In the genomic region with DNA sequence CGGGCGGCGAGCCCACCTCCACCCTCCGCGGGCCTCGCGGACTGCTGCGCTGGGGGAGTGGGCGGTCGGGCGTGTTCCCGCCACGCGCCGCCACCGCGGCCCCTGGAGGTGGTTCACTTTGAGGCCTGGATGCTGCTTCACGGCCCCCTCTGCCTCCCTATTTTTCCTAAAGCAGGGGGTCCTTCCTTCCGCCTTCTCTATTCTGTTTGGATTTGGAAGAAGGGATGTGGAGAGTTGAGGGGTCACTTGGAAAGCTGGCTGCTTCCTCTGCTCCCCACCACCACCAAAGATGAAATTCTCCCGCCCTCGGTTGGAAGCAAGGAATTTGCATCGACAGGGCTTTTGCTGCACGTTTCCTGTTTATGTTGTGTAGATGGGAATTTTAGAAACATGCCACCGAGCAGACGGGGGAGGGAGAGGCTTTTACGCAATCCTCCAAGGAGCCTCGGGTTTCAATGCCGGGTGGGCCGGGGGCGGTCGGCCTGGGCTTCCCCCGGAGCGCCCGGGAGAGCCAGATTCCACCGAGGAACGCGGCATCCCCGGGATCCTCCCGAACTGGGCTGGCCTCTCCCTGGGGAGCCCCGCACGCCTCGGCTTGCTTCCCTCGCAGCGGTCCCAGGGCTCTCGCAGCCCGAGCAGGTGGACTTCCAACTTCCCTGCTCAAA, we compare ENCODE assay signal across 1 cellular context.
TF ChIP-seq lines count a peak whose summit lies in the region.

No MANE protein-coding gene starts in this region.

TF ChIP-seq in HepG2, 621 proteins besides CTCF, POLR2A, EP300 and RAD21 (continued from another document):
- TF ChIP-seq, protein P1, sequence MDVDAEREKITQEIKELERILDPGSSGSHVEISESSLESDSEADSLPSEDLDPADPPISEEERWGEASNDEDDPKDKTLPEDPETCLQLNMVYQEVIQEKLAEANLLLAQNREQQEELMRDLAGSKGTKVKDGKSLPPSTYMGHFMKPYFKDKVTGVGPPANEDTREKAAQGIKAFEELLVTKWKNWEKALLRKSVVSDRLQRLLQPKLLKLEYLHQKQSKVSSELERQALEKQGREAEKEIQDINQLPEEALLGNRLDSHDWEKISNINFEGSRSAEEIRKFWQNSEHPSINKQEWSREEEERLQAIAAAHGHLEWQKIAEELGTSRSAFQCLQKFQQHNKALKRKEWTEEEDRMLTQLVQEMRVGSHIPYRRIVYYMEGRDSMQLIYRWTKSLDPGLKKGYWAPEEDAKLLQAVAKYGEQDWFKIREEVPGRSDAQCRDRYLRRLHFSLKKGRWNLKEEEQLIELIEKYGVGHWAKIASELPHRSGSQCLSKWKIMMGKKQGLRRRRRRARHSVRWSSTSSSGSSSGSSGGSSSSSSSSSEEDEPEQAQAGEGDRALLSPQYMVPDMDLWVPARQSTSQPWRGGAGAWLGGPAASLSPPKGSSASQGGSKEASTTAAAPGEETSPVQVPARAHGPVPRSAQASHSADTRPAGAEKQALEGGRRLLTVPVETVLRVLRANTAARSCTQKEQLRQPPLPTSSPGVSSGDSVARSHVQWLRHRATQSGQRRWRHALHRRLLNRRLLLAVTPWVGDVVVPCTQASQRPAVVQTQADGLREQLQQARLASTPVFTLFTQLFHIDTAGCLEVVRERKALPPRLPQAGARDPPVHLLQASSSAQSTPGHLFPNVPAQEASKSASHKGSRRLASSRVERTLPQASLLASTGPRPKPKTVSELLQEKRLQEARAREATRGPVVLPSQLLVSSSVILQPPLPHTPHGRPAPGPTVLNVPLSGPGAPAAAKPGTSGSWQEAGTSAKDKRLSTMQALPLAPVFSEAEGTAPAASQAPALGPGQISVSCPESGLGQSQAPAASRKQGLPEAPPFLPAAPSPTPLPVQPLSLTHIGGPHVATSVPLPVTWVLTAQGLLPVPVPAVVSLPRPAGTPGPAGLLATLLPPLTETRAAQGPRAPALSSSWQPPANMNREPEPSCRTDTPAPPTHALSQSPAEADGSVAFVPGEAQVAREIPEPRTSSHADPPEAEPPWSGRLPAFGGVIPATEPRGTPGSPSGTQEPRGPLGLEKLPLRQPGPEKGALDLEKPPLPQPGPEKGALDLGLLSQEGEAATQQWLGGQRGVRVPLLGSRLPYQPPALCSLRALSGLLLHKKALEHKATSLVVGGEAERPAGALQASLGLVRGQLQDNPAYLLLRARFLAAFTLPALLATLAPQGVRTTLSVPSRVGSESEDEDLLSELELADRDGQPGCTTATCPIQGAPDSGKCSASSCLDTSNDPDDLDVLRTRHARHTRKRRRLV (CRISPR knock-in tag; IDR thresholded peaks at IDR 0.05) = 0 out of 2 replicates have a peak, but pooled peaks have one; percentile 39
- TF ChIP-seq ZNF557 (CRISPR knock-in tag; IDR thresholded peaks at IDR 0.05) (no peak), ZNF629 (CRISPR knock-in tag; conservative IDR thresholded peaks at IDR 0.05) (no peak), ZNF619 (CRISPR knock-in tag; IDR thresholded peaks at IDR 0.05) (0 out of 2 replicates have a peak, but pooled peaks have one; percentile 60), CBX5 (CRISPR knock-in tag; IDR thresholded peaks at IDR 0.05; ENCODE audit: borderline replicate concordance) (no peak), WIZ (CRISPR knock-in tag; IDR thresholded peaks at IDR 0.05) (no peak), GATA4 (IDR thresholded peaks at IDR 0.05; ENCODE audit: borderline replicate concordance, low read depth) (no peak; the same call in 1 of the 2 replicates), SP2 (CRISPR knock-in tag; IDR thresholded peaks at IDR 0.05) (no peak), HMG20A (CRISPR knock-in tag; IDR thresholded peaks at IDR 0.05; ENCODE audit: borderline replicate concordance) (no peak), IKZF1 (IDR thresholded peaks at IDR 0.05) (no peak), TAF1 (CRISPR knock-in tag; IDR thresholded peaks at IDR 0.05) (no peak; the same call in 1 of the 2 replicates), SIN3A (IDR thresholded peaks at IDR 0.05; ENCODE audit: borderline replicate concordance, low read depth, low read length) (peak; percentile 4; the same call in 1 of the 2 replicates), SNAPC2 (CRISPR knock-in tag; IDR thresholded peaks at IDR 0.05) (no peak), HIVEP1 (CRISPR knock-in tag; IDR thresholded peaks at IDR 0.05) (peak; percentile 72), THAP11 (CRISPR knock-in tag; IDR thresholded peaks at IDR 0.05) (0 out of 2 replicates have a peak, but pooled peaks have one; percentile 31), MLLT10 (CRISPR knock-in tag; IDR thresholded peaks at IDR 0.05) (no peak), SOX13 (IDR thresholded peaks at IDR 0.05) (no peak), SOX13 (CRISPR knock-in tag; conservative IDR thresholded peaks at IDR 0.05 in 1 of 2, IDR thresholded peaks at IDR 0.05 in 1 of 2) (no peak), ZNF501 (CRISPR knock-in tag; IDR thresholded peaks at IDR 0.05) (peak; percentile 84), ZNF850 (CRISPR knock-in tag; conservative IDR thresholded peaks at IDR 0.05) (0 out of 2 replicates have a peak, but pooled peaks have one; percentile 68), KDM5A (IDR thresholded peaks at IDR 0.05; ENCODE audit: borderline replicate concordance, low read length) (peak; percentile 25; the same call in 1 of the 2 replicates), SALL1 (CRISPR knock-in tag; IDR thresholded peaks at IDR 0.05) (peak; percentile 40), ZNF546 (CRISPR knock-in tag; conservative IDR thresholded peaks at IDR 0.05) (no peak), AGO2 (optimal IDR thresholded peaks at IDR 0.05; ENCODE audit: low read depth, low read length) (peak; percentile 81), ZNF747 (CRISPR knock-in tag; IDR thresholded peaks at IDR 0.05; ENCODE audit: borderline replicate concordance) (no peak), TAF15 (IDR thresholded peaks at IDR 0.05; ENCODE audit: low read depth, low read length, poor library complexity, severe bottlenecking) (no peak), ZNF816 (CRISPR knock-in tag; IDR thresholded peaks at IDR 0.05; ENCODE audit: borderline replicate concordance) (peak; percentile 55; the same call in 1 of the 2 replicates), KAT8 (CRISPR knock-in tag; IDR thresholded peaks at IDR 0.05) (no peak; the same call in 1 of the 2 replicates), KDM2A (CRISPR knock-in tag; IDR thresholded peaks at IDR 0.05; ENCODE audit: borderline replicate concordance, low read depth) (peak; percentile 29; the same call in 1 of the 2 replicates), BRD4 (CRISPR knock-in tag; IDR thresholded peaks at IDR 0.05) (no peak), LCORL (IDR thresholded peaks at IDR 0.05) (no peak), LCORL (CRISPR knock-in tag; IDR thresholded peaks at IDR 0.05) (peak; percentile 49; the same call in 1 of the 2 replicates), HNRNPK (IDR thresholded peaks at IDR 0.05; ENCODE audit: low read depth, low read length, poor library complexity, severe bottlenecking) (no peak), POLR2G (IDR thresholded peaks at IDR 0.05; ENCODE audit: low read depth, low read length) (peak; percentile 74)
- TF ChIP-seq, protein P2, sequence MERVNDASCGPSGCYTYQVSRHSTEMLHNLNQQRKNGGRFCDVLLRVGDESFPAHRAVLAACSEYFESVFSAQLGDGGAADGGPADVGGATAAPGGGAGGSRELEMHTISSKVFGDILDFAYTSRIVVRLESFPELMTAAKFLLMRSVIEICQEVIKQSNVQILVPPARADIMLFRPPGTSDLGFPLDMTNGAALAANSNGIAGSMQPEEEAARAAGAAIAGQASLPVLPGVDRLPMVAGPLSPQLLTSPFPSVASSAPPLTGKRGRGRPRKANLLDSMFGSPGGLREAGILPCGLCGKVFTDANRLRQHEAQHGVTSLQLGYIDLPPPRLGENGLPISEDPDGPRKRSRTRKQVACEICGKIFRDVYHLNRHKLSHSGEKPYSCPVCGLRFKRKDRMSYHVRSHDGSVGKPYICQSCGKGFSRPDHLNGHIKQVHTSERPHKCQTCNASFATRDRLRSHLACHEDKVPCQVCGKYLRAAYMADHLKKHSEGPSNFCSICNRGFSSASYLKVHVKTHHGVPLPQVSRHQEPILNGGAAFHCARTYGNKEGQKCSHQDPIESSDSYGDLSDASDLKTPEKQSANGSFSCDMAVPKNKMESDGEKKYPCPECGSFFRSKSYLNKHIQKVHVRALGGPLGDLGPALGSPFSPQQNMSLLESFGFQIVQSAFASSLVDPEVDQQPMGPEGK (CRISPR knock-in tag; IDR thresholded peaks at IDR 0.05) = no peak
- TF ChIP-seq, protein P3, sequence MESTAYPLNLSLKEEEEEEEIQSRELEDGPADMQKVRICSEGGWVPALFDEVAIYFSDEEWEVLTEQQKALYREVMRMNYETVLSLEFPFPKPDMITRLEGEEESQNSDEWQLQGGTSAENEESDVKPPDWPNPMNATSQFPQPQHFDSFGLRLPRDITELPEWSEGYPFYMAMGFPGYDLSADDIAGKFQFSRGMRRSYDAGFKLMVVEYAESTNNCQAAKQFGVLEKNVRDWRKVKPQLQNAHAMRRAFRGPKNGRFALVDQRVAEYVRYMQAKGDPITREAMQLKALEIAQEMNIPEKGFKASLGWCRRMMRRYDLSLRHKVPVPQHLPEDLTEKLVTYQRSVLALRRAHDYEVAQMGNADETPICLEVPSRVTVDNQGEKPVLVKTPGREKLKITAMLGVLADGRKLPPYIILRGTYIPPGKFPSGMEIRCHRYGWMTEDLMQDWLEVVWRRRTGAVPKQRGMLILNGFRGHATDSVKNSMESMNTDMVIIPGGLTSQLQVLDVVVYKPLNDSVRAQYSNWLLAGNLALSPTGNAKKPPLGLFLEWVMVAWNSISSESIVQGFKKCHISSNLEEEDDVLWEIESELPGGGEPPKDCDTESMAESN (CRISPR knock-in tag; conservative IDR thresholded peaks at IDR 0.05) = peak; percentile 84
- TF ChIP-seq, protein P4, sequence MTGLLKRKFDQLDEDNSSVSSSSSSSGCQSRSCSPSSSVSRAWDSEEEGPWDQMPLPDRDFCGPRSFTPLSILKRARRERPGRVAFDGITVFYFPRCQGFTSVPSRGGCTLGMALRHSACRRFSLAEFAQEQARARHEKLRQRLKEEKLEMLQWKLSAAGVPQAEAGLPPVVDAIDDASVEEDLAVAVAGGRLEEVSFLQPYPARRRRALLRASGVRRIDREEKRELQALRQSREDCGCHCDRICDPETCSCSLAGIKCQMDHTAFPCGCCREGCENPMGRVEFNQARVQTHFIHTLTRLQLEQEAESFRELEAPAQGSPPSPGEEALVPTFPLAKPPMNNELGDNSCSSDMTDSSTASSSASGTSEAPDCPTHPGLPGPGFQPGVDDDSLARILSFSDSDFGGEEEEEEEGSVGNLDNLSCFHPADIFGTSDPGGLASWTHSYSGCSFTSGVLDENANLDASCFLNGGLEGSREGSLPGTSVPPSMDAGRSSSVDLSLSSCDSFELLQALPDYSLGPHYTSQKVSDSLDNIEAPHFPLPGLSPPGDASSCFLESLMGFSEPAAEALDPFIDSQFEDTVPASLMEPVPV (CRISPR knock-in tag; IDR thresholded peaks at IDR 0.05) = 0 out of 2 replicates have a peak, but pooled peaks have one; percentile 4
- TF ChIP-seq, protein P5, sequence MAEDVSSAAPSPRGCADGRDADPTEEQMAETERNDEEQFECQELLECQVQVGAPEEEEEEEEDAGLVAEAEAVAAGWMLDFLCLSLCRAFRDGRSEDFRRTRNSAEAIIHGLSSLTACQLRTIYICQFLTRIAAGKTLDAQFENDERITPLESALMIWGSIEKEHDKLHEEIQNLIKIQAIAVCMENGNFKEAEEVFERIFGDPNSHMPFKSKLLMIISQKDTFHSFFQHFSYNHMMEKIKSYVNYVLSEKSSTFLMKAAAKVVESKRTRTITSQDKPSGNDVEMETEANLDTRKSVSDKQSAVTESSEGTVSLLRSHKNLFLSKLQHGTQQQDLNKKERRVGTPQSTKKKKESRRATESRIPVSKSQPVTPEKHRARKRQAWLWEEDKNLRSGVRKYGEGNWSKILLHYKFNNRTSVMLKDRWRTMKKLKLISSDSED (CRISPR knock-in tag; IDR thresholded peaks at IDR 0.05) = no peak
- TF ChIP-seq, protein P6, sequence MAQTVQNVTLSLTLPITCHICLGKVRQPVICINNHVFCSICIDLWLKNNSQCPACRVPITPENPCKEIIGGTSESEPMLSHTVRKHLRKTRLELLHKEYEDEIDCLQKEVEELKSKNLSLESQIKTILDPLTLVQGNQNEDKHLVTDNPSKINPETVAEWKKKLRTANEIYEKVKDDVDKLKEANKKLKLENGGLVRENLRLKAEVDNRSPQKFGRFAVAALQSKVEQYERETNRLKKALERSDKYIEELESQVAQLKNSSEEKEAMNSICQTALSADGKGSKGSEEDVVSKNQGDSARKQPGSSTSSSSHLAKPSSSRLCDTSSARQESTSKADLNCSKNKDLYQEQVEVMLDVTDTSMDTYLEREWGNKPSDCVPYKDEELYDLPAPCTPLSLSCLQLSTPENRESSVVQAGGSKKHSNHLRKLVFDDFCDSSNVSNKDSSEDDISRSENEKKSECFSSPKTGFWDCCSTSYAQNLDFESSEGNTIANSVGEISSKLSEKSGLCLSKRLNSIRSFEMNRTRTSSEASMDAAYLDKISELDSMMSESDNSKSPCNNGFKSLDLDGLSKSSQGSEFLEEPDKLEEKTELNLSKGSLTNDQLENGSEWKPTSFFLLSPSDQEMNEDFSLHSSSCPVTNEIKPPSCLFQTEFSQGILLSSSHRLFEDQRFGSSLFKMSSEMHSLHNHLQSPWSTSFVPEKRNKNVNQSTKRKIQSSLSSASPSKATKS (CRISPR knock-in tag; IDR thresholded peaks at IDR 0.05) = no peak
- TF ChIP-seq, protein P7, sequence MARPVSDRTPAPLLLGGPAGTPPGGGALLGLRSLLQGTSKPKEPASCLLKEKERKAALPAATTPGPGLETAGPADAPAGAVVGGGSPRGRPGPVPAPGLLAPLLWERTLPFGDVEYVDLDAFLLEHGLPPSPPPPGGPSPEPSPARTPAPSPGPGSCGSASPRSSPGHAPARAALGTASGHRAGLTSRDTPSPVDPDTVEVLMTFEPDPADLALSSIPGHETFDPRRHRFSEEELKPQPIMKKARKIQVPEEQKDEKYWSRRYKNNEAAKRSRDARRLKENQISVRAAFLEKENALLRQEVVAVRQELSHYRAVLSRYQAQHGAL (CRISPR knock-in tag; IDR thresholded peaks at IDR 0.05; ENCODE audit: not compliant biosample characterization) = no peak
- TF ChIP-seq, protein P8, sequence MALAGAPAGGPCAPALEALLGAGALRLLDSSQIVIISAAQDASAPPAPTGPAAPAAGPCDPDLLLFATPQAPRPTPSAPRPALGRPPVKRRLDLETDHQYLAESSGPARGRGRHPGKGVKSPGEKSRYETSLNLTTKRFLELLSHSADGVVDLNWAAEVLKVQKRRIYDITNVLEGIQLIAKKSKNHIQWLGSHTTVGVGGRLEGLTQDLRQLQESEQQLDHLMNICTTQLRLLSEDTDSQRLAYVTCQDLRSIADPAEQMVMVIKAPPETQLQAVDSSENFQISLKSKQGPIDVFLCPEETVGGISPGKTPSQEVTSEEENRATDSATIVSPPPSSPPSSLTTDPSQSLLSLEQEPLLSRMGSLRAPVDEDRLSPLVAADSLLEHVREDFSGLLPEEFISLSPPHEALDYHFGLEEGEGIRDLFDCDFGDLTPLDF (CRISPR knock-in tag; IDR thresholded peaks at IDR 0.05) = no peak
- TF ChIP-seq, protein P9, sequence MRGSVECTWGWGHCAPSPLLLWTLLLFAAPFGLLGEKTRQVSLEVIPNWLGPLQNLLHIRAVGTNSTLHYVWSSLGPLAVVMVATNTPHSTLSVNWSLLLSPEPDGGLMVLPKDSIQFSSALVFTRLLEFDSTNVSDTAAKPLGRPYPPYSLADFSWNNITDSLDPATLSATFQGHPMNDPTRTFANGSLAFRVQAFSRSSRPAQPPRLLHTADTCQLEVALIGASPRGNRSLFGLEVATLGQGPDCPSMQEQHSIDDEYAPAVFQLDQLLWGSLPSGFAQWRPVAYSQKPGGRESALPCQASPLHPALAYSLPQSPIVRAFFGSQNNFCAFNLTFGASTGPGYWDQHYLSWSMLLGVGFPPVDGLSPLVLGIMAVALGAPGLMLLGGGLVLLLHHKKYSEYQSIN (CRISPR knock-in tag; IDR thresholded peaks at IDR 0.05; ENCODE audit: borderline replicate concordance) = no peak
